24 cellular contexts compared by ENCODE assay signal in genomic region chr18:35617865-35618264, GRCh38. TPM values are rescaled to one million over a fixed set of nuclear protein-coding genes. Genes with fewer than 3 reads are reported as not detected.
A peak's percentile ranks its signal among the peaks of the same experiment; 100 is the strongest.
DNase-seq lines count a peak whose midpoint lies in the region; ATAC-seq, FAIRE-seq and TF ChIP-seq lines count a peak whose summit lies in the region.
"Had no signal": no experiment of that assay in that cellular context is flagged by ENCODE, and none has a peak within 500 bp of the region (broad histone marks: within the 10 kb centered on the region; RNA-seq: fewer than 3 reads in every experiment).

No MANE protein-coding gene starts in this region.

- H3K4me1 Mint-ChIP-seq in naive thymus-derived CD4-positive, alpha-beta T cell, result peaks cover 11 to 31% (median 18%) of the 10 kb centered on the region in 7 donors

- BruUV-seq in Panc1 (replicated peaks; lab: Mats Ljungman, UMichigan), result no TSS peak

- CTCF ChIA-PET in HEK293 (lab: Yijun Ruan, JAX), result interaction anchor here (0.6 kb wide), 1 partner anchor 263 kb away, joined by 3 read pairs; no protein-coding TSS in a partner anchor
- CTCF ChIA-PET in Panc1 (lab: Charles Lee), result interaction anchor here (1.3 kb wide), 1 partner anchor 231 kb away, joined by 3 read pairs; no protein-coding TSS in a partner anchor
- CTCF ChIA-PET in naive thymus-derived CD4-positive, alpha-beta T cell (lab: Charles Lee), result no interaction called here

- intact Hi-C loops in Panc1 (cut with micrococcal nuclease; ENCODE audit: unreplicated experiment), result no loop called here
- intact Hi-C loops in naive thymus-derived CD4-positive, alpha-beta T cell (cut with micrococcal nuclease), result loop anchor here (1.0 to 5.0 kb wide), 6 partner anchors 7 to 449 kb away; partner anchors contain the start of genes INO80C (in 2 of the 2) and RPRD1A (in 1 of the 2)
- intact Hi-C loops in esophagus muscularis mucosa (cut with DNase I), result no loop called here

- no peak overlapping the region for H3K27ac Mint-ChIP-seq in naive thymus-derived CD4-positive, alpha-beta T cell
- H3K27ac Mint-ChIP-seq: CD4-positive, alpha-beta memory T cell had no signal

- peaks cover 0 to 4% (median 0%) of the 10 kb centered on the region in 5 donors for H3K36me3 Mint-ChIP-seq in naive thymus-derived CD4-positive, alpha-beta T cell
- H3K36me3 Mint-ChIP-seq: CD4-positive, alpha-beta memory T cell had no signal

- no peak for DNase-seq in Panc1 (ENCODE audit: low read depth, low spot score)
- no peak for DNase-seq in naive thymus-derived CD4-positive, alpha-beta T cell
- DNase-seq in esophagus muscularis mucosa (ENCODE audit: extremely low spot score), result no peak
- no peak for DNase-seq in NCI-H2196 (lab: John Stamatoyannopoulos, UW; ENCODE audit: unreplicated experiment)
- DNase-seq in frontal cortex (ENCODE audit: low spot score in 2 of 2), result no peak
- DNase-seq: ACHN; Caco-2; CD4-positive, alpha-beta memory T cell; DMS 273 treated with DMSO at 0.1 percent for 48 hours; DND-41; H7; KBM-7; NCI-H1092 treated with DMSO at 0.1 percent for 48 hours; NCI-H1436 treated with DMSO at 0.1 percent for 48 hours; NCI-H2029; NCI-H226; NCI-H510A treated with DMSO at 0.1 percent for 48 hours; NCI-H748 treated with DMSO at 0.1 percent for 48 hours; Peyer's patch; Right ventricle myocardium superior; SW 1271 had no signal

- no peaks in the 10 kb centered on the region for H3K9me3 Mint-ChIP-seq in naive thymus-derived CD4-positive, alpha-beta T cell
- H3K9me3 Mint-ChIP-seq: CD4-positive, alpha-beta memory T cell had no signal

- H3K9me3 ChIP-seq in HEK293 (ENCODE audit: control insufficient read depth, insufficient read depth, low read depth, low read length) (no peaks in the 10 kb centered on the region), Panc1 (ENCODE audit: control insufficient read depth, insufficient read depth, low read depth, low read length) (peaks cover 7% of the 10 kb centered on the region; the same call in 1 of the 2 replicates), esophagus muscularis mucosa (no peaks in the 10 kb centered on the region)
- H3K9me3 ChIP-seq in naive thymus-derived CD4-positive, alpha-beta T cell (ENCODE audit: control insufficient read depth in 2 of 3, low read length in 3 of 3), result no peaks in the 10 kb centered on the region
- H3K9me3 ChIP-seq: Caco-2, Peyer's patch had no signal

- no peak for ATAC-seq in Panc1
- no peak for ATAC-seq in naive thymus-derived CD4-positive, alpha-beta T cell
- no peak for ATAC-seq in HG03520 (IDR thresholded peaks at IDR 0.05; ENCODE audit: unreplicated experiment)

- H3K36me3 ChIP-seq in HEK293 (ENCODE audit: control insufficient read depth in 2 of 2, insufficient read depth in 1 of 2, low read length in 2 of 2), result no peaks in the 10 kb centered on the region
- no peaks in the 10 kb centered on the region for H3K36me3 ChIP-seq in Panc1 (ENCODE audit: control insufficient read depth, insufficient read depth, low read length)
- H3K36me3 ChIP-seq in naive thymus-derived CD4-positive, alpha-beta T cell (ENCODE audit: control insufficient read depth in 2 of 3, insufficient read depth in 3 of 3, low read length in 3 of 3), result no peaks in the 10 kb centered on the region
- H3K36me3 ChIP-seq in esophagus muscularis mucosa, result no peaks in the 10 kb centered on the region
- H3K36me3 ChIP-seq: Peyer's patch had no signal

- TF ChIP-seq POLR2A in esophagus muscularis mucosa (IDR thresholded peaks at IDR 0.05; ENCODE audit: low read depth), result no peak

- 89% methylated on average over 1 of the region's 1 CpG for WGBS in esophagus muscularis mucosa

- FAIRE-seq in frontal cortex (lab: Jason Lieb, UNC), result no peak

- no peaks in the 10 kb centered on the region for H3K27me3 ChIP-seq in Panc1 (ENCODE audit: control insufficient read depth, insufficient read depth, low read length)
- no peaks in the 10 kb centered on the region for H3K27me3 ChIP-seq in naive thymus-derived CD4-positive, alpha-beta T cell (ENCODE audit: control insufficient read depth in 2 of 2, insufficient read depth in 2 of 2, low read length in 2 of 2)
- H3K27me3 ChIP-seq in esophagus muscularis mucosa, result no peaks in the 10 kb centered on the region
- H3K27me3 ChIP-seq: BLaER1 treated with 17β-estradiol and CSF1 and Interleukin-3, amounts not matched to agents 10 nM and 100 nM; Peyer's patch had no signal

- H3K27me3 Mint-ChIP-seq in naive thymus-derived CD4-positive, alpha-beta T cell, result no peaks in the 10 kb centered on the region
- H3K27me3 Mint-ChIP-seq: CD4-positive, alpha-beta memory T cell had no signal

- H3K4me3 ChIP-seq in HEK293 (ENCODE audit: low read depth, low read length), result no peak overlapping the region
- H3K4me3 ChIP-seq in Panc1 (ENCODE audit: low read depth in 2 of 2, low read length in 2 of 2), result no peak overlapping the region
- no peak overlapping the region for H3K4me3 ChIP-seq in naive thymus-derived CD4-positive, alpha-beta T cell (ENCODE audit: low read length)
- H3K4me3 ChIP-seq in esophagus muscularis mucosa, result no peak overlapping the region
- H3K4me3 ChIP-seq: BLaER1 treated with 17β-estradiol and CSF1 and Interleukin-3, amounts not matched to agents 10 nM and 100 nM; Peyer's patch had no signal

- no peak for TF ChIP-seq CTCF in HEK293 (tag by site-specific recombination; IDR thresholded peaks at IDR 0.05)
- no peak for TF ChIP-seq CTCF in Panc1 (IDR thresholded peaks at IDR 0.05)
- TF ChIP-seq CTCF in esophagus muscularis mucosa (IDR thresholded peaks at IDR 0.05), result no peak

- in situ Hi-C loops in Panc1 (cut with HindIII; ENCODE audit: low pct_unique_long_range_greater_than_20kb, low sequenced_read_pairs), result no loop called here

- POLR2A ChIA-PET in HEK293 (lab: Yijun Ruan, JAX), result no interaction called here
- POLR2A ChIA-PET in Panc1 (lab: Charles Lee), result interaction anchor here (0.7 kb wide), 1 partner anchor 157 kb away, joined by 4 read pairs; no protein-coding TSS in a partner anchor
- POLR2A ChIA-PET in naive thymus-derived CD4-positive, alpha-beta T cell (lab: Charles Lee), result interaction anchor here (0.7 to 1.7 kb wide), 2 partner anchors 54 to 120 kb away, joined by 5 to 8 read pairs; partner anchors contain the start of gene INO80C

- H3K4me1 ChIP-seq in HEK293 (ENCODE audit: control insufficient read depth, insufficient read depth, low read length) (peaks cover 15% of the 10 kb centered on the region), Panc1 (ENCODE audit: control insufficient read depth, insufficient read depth, low read length) (peaks cover 64% of the 10 kb centered on the region), esophagus muscularis mucosa (peaks cover 35 to 53% (median 41%) of the 10 kb centered on the region in 4 donors)
- H3K4me1 ChIP-seq in naive thymus-derived CD4-positive, alpha-beta T cell (ENCODE audit: control insufficient read depth in 2 of 2, insufficient read depth in 2 of 2, low read length in 2 of 2), result peaks cover 7 to 16% of the 10 kb centered on the region in 2 donors
- H3K4me1 ChIP-seq: Caco-2 had no signal

- no peak for TF ChIP-seq EP300 in esophagus muscularis mucosa (IDR thresholded peaks at IDR 0.05)

- no peak overlapping the region for H3K4me3 Mint-ChIP-seq in naive thymus-derived CD4-positive, alpha-beta T cell
- H3K4me3 Mint-ChIP-seq: CD4-positive, alpha-beta memory T cell had no signal

- H3K27ac ChIP-seq in HEK293 (ENCODE audit: extremely low read depth, low read depth, low read length) (no peak overlapping the region), Panc1 (ENCODE audit: low read length) (peak overlapping the region; percentile 90; the same call in 1 of the 2 replicates), esophagus muscularis mucosa (replicated peaks in 1 of 4) (no peak overlapping the region)
- peak overlapping the region; percentile 70 for H3K27ac ChIP-seq in naive thymus-derived CD4-positive, alpha-beta T cell (ENCODE audit: low read depth, low read length)

TF ChIP-seq in HEK293, 187 proteins besides CTCF, POLR2A, EP300 and RAD21:
- TF ChIP-seq ZNF529 (tag by site-specific recombination; IDR thresholded peaks at IDR 0.05; ENCODE audit: insufficient replicate concordance), result no peak
- TF ChIP-seq ZNF664 (tag by site-specific recombination; IDR thresholded peaks at IDR 0.05), result peak; percentile 68; the same call in 1 of the 2 replicates
- no peak for TF ChIP-seq ZIC2 (tag by site-specific recombination; IDR thresholded peaks at IDR 0.05)
- no peak for TF ChIP-seq INSM2 (tag by site-specific recombination; IDR thresholded peaks at IDR 0.05)
- no peak for TF ChIP-seq KLF1 (tag by site-specific recombination; IDR thresholded peaks at IDR 0.05)
- TF ChIP-seq ZSCAN16 (tag by site-specific recombination; IDR thresholded peaks at IDR 0.05), result peak; percentile 69; the same call in 1 of the 2 replicates

RNA-seq across cellular contexts. Expression of gene GALNT1, which starts 36.3 kb away (rescaled TPM):
- total RNA-seq in Panc1 (2021; ENCODE audit: unreplicated experiment), result 147 TPM
- 63.0 TPM for polyA plus RNA-seq in Panc1 (2012; ENCODE audit: insufficient read length)
- 10 to 100 TPM; 20.9 to 42.0 (median 35.1) TPM for total RNA-seq in naive thymus-derived CD4-positive, alpha-beta T cell
- 10 to 100 TPM; 21.4 to 24.5 TPM for polyA plus RNA-seq in naive thymus-derived CD4-positive, alpha-beta T cell
- total RNA-seq in esophagus muscularis mucosa, result 10 to 100 TPM; 26.4 to 34.5 (median 31.6) TPM
- 82.7 TPM for total RNA-seq in frontal cortex

Comparison
In these comparisons a context has a peak if more than half of its experiments do, and no peak if none do; other contexts are left out.
1. H3K27ac ChIP-seq: peak in Panc1 (single experiment) and naive thymus-derived CD4-positive, alpha-beta T cell (single experiment); none in HEK293 (single experiment) and esophagus muscularis mucosa (0 of 4).
2. intact Hi-C loops: an anchor here in naive thymus-derived CD4-positive, alpha-beta T cell (1.0 to 5.0 kb wide); none called in Panc1 and esophagus muscularis mucosa.